20 cellular contexts compared by ENCODE assay signal in genomic region chr2:68452168-68452890, GRCh38. TPM values are rescaled to one million over a fixed set of nuclear protein-coding genes. Genes with fewer than 3 reads are reported as not detected.
DNase-seq lines count a peak whose midpoint lies in the region; ATAC-seq and TF ChIP-seq lines count a peak whose summit lies in the region.
"Had no signal": no experiment of that assay in that cellular context is flagged by ENCODE, and none has a peak within 500 bp of the region (broad histone marks: within the 10 kb centered on the region; RNA-seq: fewer than 3 reads in every experiment).

No MANE protein-coding gene starts in this region.

- H3K9me2 ChIP-seq in Loucy (replicated peaks; ENCODE audit: low read depth, low read length): no peaks in the 10 kb centered on the region

- ATAC-seq in Right ventricle myocardium superior (ENCODE audit: poor library complexity) (peak; percentile 8), thoracic aorta (ENCODE audit: insufficient number of reproducible peaks, low FRiP score, low read depth) (peak; percentile 31), HG03280 (IDR thresholded peaks at IDR 0.05; ENCODE audit: unreplicated experiment) (no peak)
- peak; percentile 72 for ATAC-seq in central memory CD8-positive, alpha-beta T cell (replicated peaks; ENCODE audit: extremely low read depth, poor library complexity, severe bottlenecking)
- ATAC-seq: activated CD4-positive, alpha-beta T cell treated with anti-CD3 and anti-CD28 coated beads for 36 hours; stimulated activated effector memory CD8-positive, alpha-beta T cell treated with anti-CD3 and anti-CD28 coated beads, Interleukin-12 subunit alpha, Interleukin-12 subunit beta, amount 100 ng/mL, for 72 hours had no signal

- H2AFZ ChIP-seq in Loucy (ENCODE audit: low read length): peak overlapping the region; percentile 87

- no peak overlapping the region for H3K4me3 ChIP-seq in Loucy (ENCODE audit: low read length, poor library complexity, severe bottlenecking)
- H3K4me3 ChIP-seq in thoracic aorta: no peak overlapping the region
- H3K4me3 ChIP-seq: esophagus muscularis mucosa, prostate gland, tibial artery had no signal

- no peak overlapping the region for H3K27ac ChIP-seq in thoracic aorta
- H3K27ac ChIP-seq: esophagus muscularis mucosa, prostate gland, tibial artery had no signal

- no peaks in the 10 kb centered on the region for H3K9me3 Mint-ChIP-seq in central memory CD8-positive, alpha-beta T cell
- H3K9me3 Mint-ChIP-seq: activated naive CD4-positive, alpha-beta T cell treated with anti-CD3 and anti-CD28 coated beads, Interleukin-2, amount 50 U/mL, for 24 hours; stimulated activated effector memory CD8-positive, alpha-beta T cell treated with anti-CD3 and anti-CD28 coated beads, Interleukin-12 subunit alpha, Interleukin-12 subunit beta, amount 100 ng/mL, for 72 hours had no signal

- H3K4me1 ChIP-seq in Loucy (ENCODE audit: insufficient read depth, low read length, poor library complexity, severe bottlenecking) (peaks cover 16% of the 10 kb centered on the region), thoracic aorta (ENCODE audit: control insufficient read depth in 1 of 2, low read depth in 2 of 2) (no peaks in the 10 kb centered on the region)
- H3K4me1 ChIP-seq: esophagus muscularis mucosa, prostate gland, tibial artery had no signal

- intact Hi-C loops in Right ventricle myocardium superior (cut with DNase I): no loop called here
- intact Hi-C loops in cardiac septum (cut with DNase I): no loop called here

- no peak for TF ChIP-seq CTCF in Loucy (conservative IDR thresholded peaks at IDR 0.05; ENCODE audit: low read length)
- no peak for TF ChIP-seq CTCF in thoracic aorta (IDR thresholded peaks at IDR 0.05)

- H4K20me1 ChIP-seq in Loucy (ENCODE audit: insufficient read depth, low read length, poor library complexity, severe bottlenecking): no peaks in the 10 kb centered on the region

- H3K79me2 ChIP-seq in Loucy (ENCODE audit: insufficient read depth, low read length): no peaks in the 10 kb centered on the region

- H3K9ac ChIP-seq in Loucy (ENCODE audit: low read depth, low read length, poor library complexity, severe bottlenecking): no peak overlapping the region

- H3F3A ChIP-seq in Loucy (ENCODE audit: low read depth): peaks cover 5% of the 10 kb centered on the region; the same call in 1 of the 2 replicates

- peak overlapping the region; percentile 42 for H3K4me2 ChIP-seq in Loucy (ENCODE audit: low read depth, low read length, poor library complexity, severe bottlenecking)

- H3K27me3 ChIP-seq in Loucy (ENCODE audit: insufficient read depth, low read length, poor library complexity, severe bottlenecking) (no peaks in the 10 kb centered on the region), thoracic aorta (replicated peaks; ENCODE audit: insufficient read depth) (no peaks in the 10 kb centered on the region)
- H3K27me3 ChIP-seq: esophagus muscularis mucosa, tibial artery had no signal

- peaks cover 12% of the 10 kb centered on the region for H3K36me3 Mint-ChIP-seq in central memory CD8-positive, alpha-beta T cell (ENCODE audit: insufficient read depth)
- H3K36me3 Mint-ChIP-seq: activated naive CD4-positive, alpha-beta T cell treated with anti-CD3 and anti-CD28 coated beads, Interleukin-2, amount 50 U/mL, for 24 hours; brain; stimulated activated effector memory CD8-positive, alpha-beta T cell treated with anti-CD3 and anti-CD28 coated beads, Interleukin-12 subunit alpha, Interleukin-12 subunit beta, amount 100 ng/mL, for 72 hours had no signal

- no peak overlapping the region for H3K4me3 Mint-ChIP-seq in central memory CD8-positive, alpha-beta T cell
- H3K4me3 Mint-ChIP-seq: activated CD4-positive, alpha-beta T cell treated with anti-CD3 and anti-CD28 coated beads for 36 hours; activated naive CD4-positive, alpha-beta T cell treated with anti-CD3 and anti-CD28 coated beads, Interleukin-2, amount 50 U/mL, for 24 hours; brain; stimulated activated effector memory CD8-positive, alpha-beta T cell treated with anti-CD3 and anti-CD28 coated beads, Interleukin-12 subunit alpha, Interleukin-12 subunit beta, amount 100 ng/mL, for 72 hours had no signal

- H3K4me1 Mint-ChIP-seq in central memory CD8-positive, alpha-beta T cell: peaks cover 22% of the 10 kb centered on the region
- H3K4me1 Mint-ChIP-seq: brain had no signal

- DNase-seq in Right ventricle myocardium superior (no peak), cardiac septum (ENCODE audit: low spot score) (no peak), thoracic aorta (ENCODE audit: low spot score) (no peak), SW480 (ENCODE audit: low spot score) (no peak), COLO668 (lab: John Stamatoyannopoulos, UW; ENCODE audit: unreplicated experiment) (no peak)
- no peak for DNase-seq in central memory CD8-positive, alpha-beta T cell (ENCODE audit: low spot score in 2 of 2)
- DNase-seq: activated CD4-positive, alpha-beta T cell treated with anti-CD3 and anti-CD28 coated beads for 36 hours; activated T-cell treated with anti-CD3 and anti-CD28 coated beads for 4 hours; dermis blood vessel endothelial cell; DMS153; NCI-H1105; SIG-M5; tibial artery had no signal

- H3K36me3 ChIP-seq in Loucy (ENCODE audit: insufficient read depth, low read length) (no peaks in the 10 kb centered on the region), thoracic aorta (no peaks in the 10 kb centered on the region)
- H3K36me3 ChIP-seq: esophagus muscularis mucosa, prostate gland, tibial artery had no signal

- H3K27ac Mint-ChIP-seq in central memory CD8-positive, alpha-beta T cell (ENCODE audit: low read depth): peak overlapping the region; percentile 25
- H3K27ac Mint-ChIP-seq: activated CD4-positive, alpha-beta T cell treated with anti-CD3 and anti-CD28 coated beads for 36 hours; activated naive CD4-positive, alpha-beta T cell treated with anti-CD3 and anti-CD28 coated beads, Interleukin-2, amount 50 U/mL, for 24 hours; brain; stimulated activated effector memory CD8-positive, alpha-beta T cell treated with anti-CD3 and anti-CD28 coated beads, Interleukin-12 subunit alpha, Interleukin-12 subunit beta, amount 100 ng/mL, for 72 hours had no signal

- no peaks in the 10 kb centered on the region for H3K27me3 Mint-ChIP-seq in central memory CD8-positive, alpha-beta T cell
- H3K27me3 Mint-ChIP-seq: activated CD4-positive, alpha-beta T cell treated with anti-CD3 and anti-CD28 coated beads for 36 hours; activated naive CD4-positive, alpha-beta T cell treated with anti-CD3 and anti-CD28 coated beads, Interleukin-2, amount 50 U/mL, for 24 hours; brain had no signal

- no peaks in the 10 kb centered on the region for H3K9me3 ChIP-seq in Loucy (ENCODE audit: insufficient read depth, low read depth, low read length)
- no peaks in the 10 kb centered on the region for H3K9me3 ChIP-seq in thoracic aorta
- H3K9me3 ChIP-seq: prostate gland, tibial artery had no signal

RNA-seq across cellular contexts. Expression of gene FBXO48, which starts 14.8 kb away (rescaled TPM):
- total RNA-seq in Right ventricle myocardium superior (1.1 TPM), cardiac septum (0.92 TPM), thoracic aorta (under 1 TPM; 0.41 to 0.56 TPM)

RNA-seq across cellular contexts. Expression of gene APLF, which starts 15.1 kb away (rescaled TPM):
- total RNA-seq in Right ventricle myocardium superior: 4.0 TPM
- total RNA-seq in cardiac septum: 6.5 TPM
- 1 to 10 TPM; 4.9 to 5.8 TPM for total RNA-seq in thoracic aorta
